ENCODE assay signal across 1 cellular context in genomic region chr9:6789017-6789338, GRCh38.
TF ChIP-seq lines count a peak whose summit lies in the region.
"Not testable (repeated sequence)": the region's sequence is repeated elsewhere in the genome, so short reads cannot be mapped to it uniquely, and the experiment has no call there.

No MANE protein-coding gene starts in this region.

TF ChIP-seq in HepG2, 621 proteins besides CTCF, POLR2A, EP300 and RAD21:
- 0 out of 2 replicates have a peak, but pooled peaks have one; percentile 45 for TF ChIP-seq ZNF414 (CRISPR knock-in tag; IDR thresholded peaks at IDR 0.05)
- TF ChIP-seq MLX (CRISPR knock-in tag; IDR thresholded peaks at IDR 0.05): 0 out of 2 replicates have a peak, but pooled peaks have one; percentile 0
- TF ChIP-seq MYPOP (CRISPR knock-in tag; IDR thresholded peaks at IDR 0.05): 0 out of 2 replicates have a peak, but pooled peaks have one; percentile 14
- TF ChIP-seq ZFX (CRISPR knock-in tag; IDR thresholded peaks at IDR 0.05; ENCODE audit: low read depth): peak; percentile 7; the same call in 1 of the 2 replicates
- TF ChIP-seq ATF5 (CRISPR knock-in tag; IDR thresholded peaks at IDR 0.05; ENCODE audit: low read depth): 0 out of 2 replicates have a peak, but pooled peaks have one; percentile 2
- 0 out of 2 replicates have a peak, but pooled peaks have one; percentile 12 for TF ChIP-seq MXD3 (CRISPR knock-in tag; IDR thresholded peaks at IDR 0.05)
- TF ChIP-seq ISL2 (CRISPR knock-in tag; IDR thresholded peaks at IDR 0.05): 0 out of 2 replicates have a peak, but pooled peaks have one; percentile 8
- TF ChIP-seq ZNF430 (CRISPR knock-in tag; IDR thresholded peaks at IDR 0.05): peak; percentile 36; the same call in 1 of the 2 replicates
- 0 out of 2 replicates have a peak, but pooled peaks have one; percentile 17 for TF ChIP-seq ZNF276 (CRISPR knock-in tag; IDR thresholded peaks at IDR 0.05; ENCODE audit: low read depth)
- TF ChIP-seq ZNF605 (CRISPR knock-in tag; IDR thresholded peaks at IDR 0.05): peak; percentile 62
- peak; percentile 62 for TF ChIP-seq ZNF687 (CRISPR knock-in tag; IDR thresholded peaks at IDR 0.05)
- peak; percentile 86; the same call in 1 of the 2 replicates for TF ChIP-seq ZNF362 (CRISPR knock-in tag; IDR thresholded peaks at IDR 0.05; ENCODE audit: borderline replicate concordance)
- TF ChIP-seq ZNF292 (CRISPR knock-in tag; IDR thresholded peaks at IDR 0.05; ENCODE audit: borderline replicate concordance, low read depth): 0 out of 2 replicates have a peak, but pooled peaks have one; percentile 11
- TF ChIP-seq BCL3 (CRISPR knock-in tag; IDR thresholded peaks at IDR 0.05): 0 out of 2 replicates have a peak, but pooled peaks have one; percentile 35
- TF ChIP-seq BRF2 (CRISPR knock-in tag; IDR thresholded peaks at IDR 0.05): 0 out of 2 replicates have a peak, but pooled peaks have one; percentile 51
- not testable (repeated sequence) for TF ChIP-seq LCORL (IDR thresholded peaks at IDR 0.05)
- TF ChIP-seq LCORL (CRISPR knock-in tag; IDR thresholded peaks at IDR 0.05): 0 out of 2 replicates have a peak, but pooled peaks have one; percentile 16
- peak; percentile 87; the same call in 1 of the 2 replicates for TF ChIP-seq ZBTB38 (CRISPR knock-in tag; IDR thresholded peaks at IDR 0.05)
- 0 out of 2 replicates have a peak, but pooled peaks have one; percentile 10 for TF ChIP-seq ZNF230 (CRISPR knock-in tag; IDR thresholded peaks at IDR 0.05)
- peak; percentile 72; the same call in 1 of the 2 replicates for TF ChIP-seq ZNF616 (CRISPR knock-in tag; IDR thresholded peaks at IDR 0.05; ENCODE audit: low read depth)
- TF ChIP-seq PRPF4 (IDR thresholded peaks at IDR 0.05; ENCODE audit: low read depth, low read length, poor library complexity, severe bottlenecking): peak; percentile 58
